ENCODE assay signal across 8 cellular contexts in genomic region chr20:44646023-44646640, GRCh38. TPM values are rescaled to one million over a fixed set of nuclear protein-coding genes. Genes with fewer than 3 reads are reported as not detected.
DNase-seq lines count a peak whose midpoint lies in the region; ATAC-seq and TF ChIP-seq lines count a peak whose summit lies in the region.

No MANE protein-coding gene starts in this region.

- peak overlapping the region; percentile 6; the same call in 1 of the 2 replicates for H3K4me3 ChIP-seq in GM08714 (ENCODE audit: low read length)
- peak overlapping the region; percentile 8 for H3K4me3 ChIP-seq in OCI-LY1 (ENCODE audit: low read depth, low read length, poor library complexity, severe bottlenecking)
- no peak overlapping the region for H3K4me3 ChIP-seq in upper lobe of right lung

- H3K79me2 ChIP-seq in OCI-LY1 (ENCODE audit: insufficient read depth, low read length) = no peaks in the 10 kb centered on the region

- no peaks in the 10 kb centered on the region for H3K9me3 Mint-ChIP-seq in dendritic cell treated with granulocyte-macrophage colony-stimulating factor and Interleukin-4, amounts not matched to agents 40 ng/mL and 50 ng/mL, for 4 days

- H3K9me2 ChIP-seq in OCI-LY1 (ENCODE audit: low read depth, low read length) = no peaks in the 10 kb centered on the region

- intact Hi-C loops in dendritic cell treated with granulocyte-macrophage colony-stimulating factor and Interleukin-4, amounts not matched to agents 40 ng/mL and 50 ng/mL, for 4 days (cut with micrococcal nuclease) = loop anchor here (10.0 kb wide), 1 partner anchor 431 kb away; the partner anchor contains the start of gene OSER1
- intact Hi-C loops in upper lobe of right lung (cut with DNase I) = no loop called here

- peak overlapping the region; percentile 67 for H3K27ac Mint-ChIP-seq in dendritic cell treated with granulocyte-macrophage colony-stimulating factor and Interleukin-4, amounts not matched to agents 40 ng/mL and 50 ng/mL, for 4 days

- no peaks in the 10 kb centered on the region for H3F3A ChIP-seq in OCI-LY1 (ENCODE audit: insufficient read depth, low read length)

- H3K9ac ChIP-seq in OCI-LY1 (ENCODE audit: low read length) = peak overlapping the region; percentile 32; the same call in 1 of the 2 replicates

- DNase-seq in upper lobe of right lung (no peak), NCI-H187 (lab: John Stamatoyannopoulos, UW) (no peak), superior temporal gyrus (ENCODE audit: extremely low spot score) (no peak), GM19238 (ENCODE audit: insufficient read length, low spot score) (no peak)

- peak; percentile 30 for ATAC-seq in GM21723 (IDR thresholded peaks at IDR 0.05; ENCODE audit: unreplicated experiment)
- ATAC-seq in upper lobe of right lung = peak; percentile 21

- H2AFZ ChIP-seq in OCI-LY1 (ENCODE audit: low read length) = no peak overlapping the region

- no peaks in the 10 kb centered on the region for H3K9me3 ChIP-seq in OCI-LY1 (ENCODE audit: low read length)
- no peaks in the 10 kb centered on the region for H3K9me3 ChIP-seq in upper lobe of right lung

- H3K36me3 ChIP-seq in OCI-LY1 (ENCODE audit: insufficient read depth, low read length) (no peaks in the 10 kb centered on the region), upper lobe of right lung (no peaks in the 10 kb centered on the region)

- peak overlapping the region; percentile 11 for H3K4me3 Mint-ChIP-seq in dendritic cell treated with granulocyte-macrophage colony-stimulating factor and Interleukin-4, amounts not matched to agents 40 ng/mL and 50 ng/mL, for 4 days

- peaks cover 100% of the 10 kb centered on the region for H3K4me1 ChIP-seq in OCI-LY1 (ENCODE audit: insufficient read depth, low read length, severe bottlenecking)
- peaks cover 52% of the 10 kb centered on the region for H3K4me1 ChIP-seq in upper lobe of right lung

- H3K27me3 ChIP-seq in OCI-LY1 (ENCODE audit: insufficient read depth, low read length) (no peaks in the 10 kb centered on the region), upper lobe of right lung (no peaks in the 10 kb centered on the region)

- peaks cover 95% of the 10 kb centered on the region for H3K4me1 Mint-ChIP-seq in dendritic cell treated with granulocyte-macrophage colony-stimulating factor and Interleukin-4, amounts not matched to agents 40 ng/mL and 50 ng/mL, for 4 days (ENCODE audit: low read depth)

- H3K36me3 Mint-ChIP-seq in dendritic cell treated with granulocyte-macrophage colony-stimulating factor and Interleukin-4, amounts not matched to agents 40 ng/mL and 50 ng/mL, for 4 days (ENCODE audit: low read depth) = no peaks in the 10 kb centered on the region

- H3K4me2 ChIP-seq in OCI-LY1 (ENCODE audit: low read length) = peak overlapping the region; percentile 28

- TF ChIP-seq CTCF in OCI-LY1 (IDR thresholded peaks at IDR 0.05; ENCODE audit: low read length) (no peak), upper lobe of right lung (IDR thresholded peaks at IDR 0.05) (no peak)

- H4K20me1 ChIP-seq in OCI-LY1 (ENCODE audit: insufficient read depth, low read length) = no peaks in the 10 kb centered on the region

- peak overlapping the region; percentile 95 for H3K27ac ChIP-seq in OCI-LY1 (ENCODE audit: low read depth, low read length, poor library complexity, severe bottlenecking)
- peak overlapping the region; percentile 9 for H3K27ac ChIP-seq in upper lobe of right lung

- no peaks in the 10 kb centered on the region for H3K27me3 Mint-ChIP-seq in dendritic cell treated with granulocyte-macrophage colony-stimulating factor and Interleukin-4, amounts not matched to agents 40 ng/mL and 50 ng/mL, for 4 days

RNA-seq across cellular contexts. Expression of gene ADA, which starts 5.4 kb away (rescaled TPM):
- 5.8 TPM for total RNA-seq in upper lobe of right lung
